Comparison of ENCODE assay signal across 15 cellular contexts in genomic region chr19:49092686-49093085, GRCh38. TPM values are rescaled to one million over a fixed set of nuclear protein-coding genes. Genes with fewer than 3 reads are reported as not detected.
DNase-seq lines count a peak whose midpoint lies in the region; ATAC-seq and TF ChIP-seq lines count a peak whose summit lies in the region.
"Had no signal": no experiment of that assay in that cellular context is flagged by ENCODE, and none has a peak within 500 bp of the region (broad histone marks: within the 10 kb centered on the region; RNA-seq: fewer than 3 reads in every experiment).

No MANE protein-coding gene starts in this region.

- no peak for TF ChIP-seq CTCF in neural progenitor cell (IDR thresholded peaks at IDR 0.05)

- no peak for DNase-seq in activated naive CD4-positive, alpha-beta T cell treated with anti-CD3 and anti-CD28 coated beads, Interleukin-2, amount 50 U/mL, for 72 hours (ENCODE audit: low spot score in 2 of 2)
- DNase-seq in neural progenitor cell (ENCODE audit: low spot score) (no peak), SHP77 treated with DMSO at 0.1 percent for 48 hours (lab: John Stamatoyannopoulos, UW) (no peak)
- DNase-seq: AML-193; Caco-2; CD4-positive, alpha-beta T cell; GDM1; GM23248 had no signal

- no peaks in the 10 kb centered on the region for H3K4me1 ChIP-seq in neural progenitor cell
- H3K4me1 ChIP-seq: Caco-2, HAP-1 had no signal

- H2AFZ ChIP-seq in neural progenitor cell (replicated peaks) = no peak overlapping the region
- H2AFZ ChIP-seq: GM23248 had no signal

- H3K36me3 ChIP-seq in neural progenitor cell = peaks cover 15% of the 10 kb centered on the region

- H4K20me1 ChIP-seq in neural progenitor cell (ENCODE audit: low read depth) = peaks cover 99% of the 10 kb centered on the region

- peaks cover 88% of the 10 kb centered on the region for H3K79me2 ChIP-seq in neural progenitor cell (ENCODE audit: low read depth)

- peaks cover 55% of the 10 kb centered on the region for H3F3A ChIP-seq in neural progenitor cell (ENCODE audit: low read depth)

- no peak overlapping the region for H3K9ac ChIP-seq in neural progenitor cell
- H3K9ac ChIP-seq: GM23248 had no signal

- H3K27me3 ChIP-seq in neural progenitor cell = no peaks in the 10 kb centered on the region

- H3K27ac ChIP-seq in neural progenitor cell = no peak overlapping the region
- H3K27ac ChIP-seq: 22Rv1, A549, C4-2B, GM23248 had no signal

- H3K9me3 ChIP-seq in neural progenitor cell (ENCODE audit: low read depth) = no peaks in the 10 kb centered on the region
- H3K9me3 ChIP-seq: A549, Caco-2, HAP-1 had no signal

- no peak overlapping the region for H3K4me3 ChIP-seq in neural progenitor cell
- H3K4me3 ChIP-seq: A549, GM23248, HAP-1 had no signal

- H3K4me1 Mint-ChIP-seq in activated naive CD4-positive, alpha-beta T cell treated with anti-CD3 and anti-CD28 coated beads, Interleukin-2, amount 50 U/mL, for 24 hours = peaks cover 30% of the 10 kb centered on the region
- no peaks in the 10 kb centered on the region for H3K4me1 Mint-ChIP-seq in neural progenitor cell

- H3K4me2 ChIP-seq in neural progenitor cell = no peak overlapping the region
- H3K4me2 ChIP-seq: A549 had no signal

- no peaks in the 10 kb centered on the region for H3K27me3 Mint-ChIP-seq in activated naive CD4-positive, alpha-beta T cell treated with anti-CD3 and anti-CD28 coated beads, Interleukin-2, amount 50 U/mL, for 24 hours
- no peaks in the 10 kb centered on the region for H3K27me3 Mint-ChIP-seq in neural progenitor cell (ENCODE audit: insufficient read depth, low read depth)
- H3K27me3 Mint-ChIP-seq: CD4-positive, alpha-beta T cell had no signal

- no peaks in the 10 kb centered on the region for H3K9me3 Mint-ChIP-seq in activated naive CD4-positive, alpha-beta T cell treated with anti-CD3 and anti-CD28 coated beads, Interleukin-2, amount 50 U/mL, for 24 hours
- H3K9me3 Mint-ChIP-seq in activated naive CD4-positive, alpha-beta T cell treated with anti-CD3 and anti-CD28 coated beads, Interleukin-2, amount 50 U/mL, for 72 hours = no peaks in the 10 kb centered on the region
- no peaks in the 10 kb centered on the region for H3K9me3 Mint-ChIP-seq in neural progenitor cell
- H3K9me3 Mint-ChIP-seq: CD4-positive, alpha-beta T cell had no signal

- peaks cover 9% of the 10 kb centered on the region for H3K36me3 Mint-ChIP-seq in activated naive CD4-positive, alpha-beta T cell treated with anti-CD3 and anti-CD28 coated beads, Interleukin-2, amount 50 U/mL, for 24 hours
- peaks cover 17 to 23% of the 10 kb centered on the region in 2 donors for H3K36me3 Mint-ChIP-seq in activated naive CD4-positive, alpha-beta T cell treated with anti-CD3 and anti-CD28 coated beads, Interleukin-2, amount 50 U/mL, for 72 hours
- peaks cover 24% of the 10 kb centered on the region for H3K36me3 Mint-ChIP-seq in neural progenitor cell

- no peak for ATAC-seq in activated naive CD4-positive, alpha-beta T cell treated with anti-CD3 and anti-CD28 coated beads, Interleukin-2, amount 50 U/mL, for 72 hours
- ATAC-seq: A549 had no signal

- no peak overlapping the region for H3K4me3 Mint-ChIP-seq in activated naive CD4-positive, alpha-beta T cell treated with anti-CD3 and anti-CD28 coated beads, Interleukin-2, amount 50 U/mL, for 24 hours
- peak overlapping the region; percentile 21 for H3K4me3 Mint-ChIP-seq in neural progenitor cell
- H3K4me3 Mint-ChIP-seq: CD4-positive, alpha-beta T cell had no signal

- H3K27ac Mint-ChIP-seq in activated naive CD4-positive, alpha-beta T cell treated with anti-CD3 and anti-CD28 coated beads, Interleukin-2, amount 50 U/mL, for 24 hours = peak overlapping the region; percentile 46
- peak overlapping the region in 1 of 2 donors; percentile 17 for H3K27ac Mint-ChIP-seq in activated naive CD4-positive, alpha-beta T cell treated with anti-CD3 and anti-CD28 coated beads, Interleukin-2, amount 50 U/mL, for 72 hours
- no peak overlapping the region for H3K27ac Mint-ChIP-seq in neural progenitor cell

RNA-seq across cellular contexts. Expression of gene SNRNP70, which starts 7.4 kb away (rescaled TPM):
- total RNA-seq in activated naive CD4-positive, alpha-beta T cell treated with anti-CD3 and anti-CD28 coated beads, Interleukin-2, amount 50 U/mL, for 72 hours = 100 to 1,000 TPM; 127 to 233 TPM
- 162 and 365 TPM in 2 replicates for total RNA-seq in neural progenitor cell (ENCODE audit: low replicate concordance)

RNA-seq across cellular contexts. Expression of gene KCNA7, which starts 20.2 kb away (rescaled TPM):
- not detected for total RNA-seq in activated naive CD4-positive, alpha-beta T cell treated with anti-CD3 and anti-CD28 coated beads, Interleukin-2, amount 50 U/mL, for 72 hours
- total RNA-seq in neural progenitor cell (ENCODE audit: low replicate concordance) = 0.11 TPM in 1 of 2 replicates, not detected in the other
- total RNA-seq: CD4-positive, alpha-beta T cell; GM23248; H4; HT-29 had no signal

RNA-seq across cellular contexts. Expression of gene LIN7B, which starts 21.5 kb away (rescaled TPM):
- 10 to 100 TPM in 1 of 2 donors, 1 to 10 TPM in 1; 1.9 to 12.4 TPM for total RNA-seq in activated naive CD4-positive, alpha-beta T cell treated with anti-CD3 and anti-CD28 coated beads, Interleukin-2, amount 50 U/mL, for 72 hours
- total RNA-seq in neural progenitor cell (ENCODE audit: low replicate concordance) = 9.2 and 9.7 TPM in 2 replicates

RNA-seq across cellular contexts. Expression of gene C19orf73, which starts 26.3 kb away (rescaled TPM):
- 1 to 10 TPM; 1.1 TPM for total RNA-seq in activated naive CD4-positive, alpha-beta T cell treated with anti-CD3 and anti-CD28 coated beads, Interleukin-2, amount 50 U/mL, for 72 hours
- total RNA-seq in neural progenitor cell (ENCODE audit: low replicate concordance) = 1.7 TPM in 1 of 2 replicates, not detected in the other

RNA-seq across cellular contexts. Expression of gene PPFIA3, which starts 26.7 kb away (rescaled TPM):
- total RNA-seq in activated naive CD4-positive, alpha-beta T cell treated with anti-CD3 and anti-CD28 coated beads, Interleukin-2, amount 50 U/mL, for 72 hours = 10 to 100 TPM; 10.3 to 11.3 TPM
- total RNA-seq in neural progenitor cell (ENCODE audit: low replicate concordance) = 1.8 and 12.0 TPM in 2 replicates
